ENCODE assay signal across 2 cellular contexts in the genomic region with DNA sequence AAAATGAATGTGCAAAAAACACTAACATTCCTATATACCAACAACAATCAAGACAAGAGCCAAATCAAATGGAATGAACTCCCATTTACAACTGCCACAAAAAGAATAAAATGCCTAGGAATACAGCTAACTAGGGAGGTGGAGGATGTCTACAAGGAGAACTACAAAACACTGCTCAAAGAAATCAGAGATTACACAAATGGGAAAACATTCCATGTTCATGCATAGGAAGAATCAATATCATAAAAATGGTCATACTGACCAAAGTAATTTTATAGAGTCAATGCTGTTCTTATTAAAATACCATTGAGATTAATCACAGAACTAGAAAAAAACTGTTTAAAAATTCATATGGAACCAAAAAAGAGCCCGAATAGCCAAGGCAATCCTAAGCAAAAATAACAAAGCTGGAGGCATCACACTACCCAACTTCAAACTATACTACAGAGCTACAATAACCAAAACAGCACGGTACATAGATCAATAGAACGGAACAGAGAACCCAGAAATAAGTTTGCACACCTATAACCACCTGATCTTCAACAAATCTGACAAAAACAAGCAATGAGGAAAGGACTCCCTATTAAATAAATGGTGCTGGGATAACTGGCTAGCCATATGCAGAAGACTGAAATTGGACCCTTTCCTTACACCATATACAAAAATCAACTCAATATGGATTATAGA. TPM values are rescaled to one million over a fixed set of nuclear protein-coding genes. Genes with fewer than 3 reads are reported as not detected.
"Had no signal": no experiment of that assay in that cellular context is flagged by ENCODE, and none has a peak within 500 bp of the region (broad histone marks: within the 10 kb centered on the region; RNA-seq: fewer than 3 reads in every experiment).

No MANE protein-coding gene starts in this region.

RNA-seq across cellular contexts. Expression of a gene that starts 21.2 kb away (rescaled TPM):
- total RNA-seq: activated naive CD4-positive, alpha-beta T cell treated with anti-CD3 and anti-CD28 coated beads for 36 hours; bronchial epithelial cell had no signal
